1 cellular context compared by ENCODE assay signal in genomic region chr2:42921162-42921550, GRCh38.
TF ChIP-seq lines count a peak whose summit lies in the region.

No MANE protein-coding gene starts in this region.

TF ChIP-seq in HEK293, 187 proteins besides CTCF, POLR2A, EP300 and RAD21 (continued from another document):
- TF ChIP-seq ZBTB11 (tag by site-specific recombination; conservative IDR thresholded peaks at IDR 0.05; ENCODE audit: low read depth) (no peak), ZNF777 (tag by site-specific recombination; IDR thresholded peaks at IDR 0.05; ENCODE audit: borderline replicate concordance) (no peak), ZNF704 (tag by site-specific recombination; IDR thresholded peaks at IDR 0.05) (no peak), ZNF350 (tag by site-specific recombination; IDR thresholded peaks at IDR 0.05) (no peak), PRDM2 (tag by site-specific recombination; IDR thresholded peaks at IDR 0.05; ENCODE audit: borderline replicate concordance) (no peak), SP3 (tag by site-specific recombination; IDR thresholded peaks at IDR 0.05) (no peak), PBX3 (CRISPR knock-in tag; IDR thresholded peaks at IDR 0.05) (no peak), MYNN (tag by site-specific recombination; IDR thresholded peaks at IDR 0.05; ENCODE audit: borderline replicate concordance) (no peak)
